ENCODE assay signal across 15 cellular contexts in the genomic region with DNA sequence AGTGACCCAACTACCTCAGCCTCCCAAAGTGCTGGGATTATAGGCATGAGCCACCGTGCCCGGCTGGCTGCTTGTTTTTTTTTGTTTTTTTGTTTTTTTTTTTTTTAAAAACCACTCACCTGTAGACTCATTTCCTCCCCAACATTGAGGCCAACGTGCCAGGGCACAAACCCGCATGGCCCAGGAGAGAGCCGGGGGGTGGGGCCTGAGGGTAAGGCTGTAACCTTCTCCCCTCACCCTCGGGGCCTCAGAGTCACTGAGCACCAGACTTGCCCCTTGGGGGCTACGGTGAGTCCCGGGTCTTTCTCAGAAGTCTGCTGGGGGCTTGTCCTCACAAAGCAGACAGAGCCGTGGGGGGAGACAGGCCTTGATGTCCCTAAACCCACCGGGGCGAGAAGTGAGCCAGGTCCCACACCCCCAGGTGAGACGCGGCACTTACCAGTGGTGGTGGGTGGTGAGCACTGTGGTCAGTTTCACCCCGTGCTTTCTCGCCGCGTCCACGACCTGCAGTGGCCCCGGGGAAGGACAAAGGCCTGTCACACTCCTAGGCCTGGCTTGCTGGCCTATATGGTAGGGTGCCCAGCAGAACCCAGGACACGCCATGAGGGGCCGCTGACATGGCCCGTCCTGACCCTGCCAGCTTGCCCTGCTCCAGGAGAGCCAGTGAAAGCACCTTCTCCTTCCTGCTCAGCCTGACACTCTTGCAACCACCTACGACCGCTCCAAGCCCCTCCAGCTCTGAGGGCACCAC. TPM values are rescaled to one million over a fixed set of nuclear protein-coding genes. Genes with fewer than 3 reads are reported as not detected.
"Had no signal": no experiment of that assay in that cellular context is flagged by ENCODE, and none has a peak within 500 bp of the region (broad histone marks: within the 10 kb centered on the region; RNA-seq: fewer than 3 reads in every experiment).

No MANE protein-coding gene starts in this region.

- ATAC-seq: gastroesophageal sphincter; left colon; mucosa of descending colon; naive thymus-derived CD8-positive, alpha-beta T cell; right cardiac atrium had no signal

- H3K27ac ChIP-seq: esophagus squamous epithelium, gastroesophageal sphincter had no signal

- DNase-seq: cortex of kidney; effector memory CD4-positive, alpha-beta T cell; esophagus squamous epithelium; foreskin fibroblast; glutamatergic neuron; immature natural killer cell; left colon; naive thymus-derived CD8-positive, alpha-beta T cell; small intestine; stimulated activated CD4-positive, alpha-beta T cell treated with anti-CD3 and anti-CD28 coated beads, Interleukin-2, amount 100 ng/mL, for 48 hours; stimulated activated naive CD4-positive, alpha-beta T cell treated with Interleukin-2 at 50 U/mL for 16 hours; trophoblast cell had no signal

RNA-seq across cellular contexts. Expression of a gene that starts 28.5 kb away (rescaled TPM):
- total RNA-seq: esophagus squamous epithelium, right cardiac atrium had no signal
